ENCODE assay signal across 32 cellular contexts in genomic region chr12:65595016-65595560, GRCh38.
DNase-seq lines count a peak whose midpoint lies in the region; ATAC-seq, FAIRE-seq and TF ChIP-seq lines count a peak whose summit lies in the region.
"Had no signal": no experiment of that assay in that cellular context is flagged by ENCODE, and none has a peak within 500 bp of the region (broad histone marks: within the 10 kb centered on the region; RNA-seq: fewer than 3 reads in every experiment).

No MANE protein-coding gene starts in this region.

- peaks cover 11% of the 10 kb centered on the region for H3F3A ChIP-seq in smooth muscle cell (ENCODE audit: low read depth)

- H3K79me2 ChIP-seq in astrocyte (ENCODE audit: insufficient read depth, low read length) (no peaks in the 10 kb centered on the region), smooth muscle cell (ENCODE audit: low read depth) (no peaks in the 10 kb centered on the region)

- H3K27ac Mint-ChIP-seq in astrocyte (ENCODE audit: unreplicated experiment) = peak overlapping the region; percentile 98
- no peak overlapping the region for H3K27ac Mint-ChIP-seq in CD14-positive monocyte
- H3K27ac Mint-ChIP-seq: activated naive CD4-positive, alpha-beta T cell treated with anti-CD3 and anti-CD28 coated beads, Interleukin-2, amount 50 U/mL, for 72 hours; naive thymus-derived CD4-positive, alpha-beta T cell had no signal

- DNase-seq in astrocyte (ENCODE audit: low read depth) (no peak), iPS-NIHi7 (ENCODE audit: extremely low spot score) (peak; percentile 42), smooth muscle cell (lab: John Stamatoyannopoulos, UW; ENCODE audit: unreplicated experiment) (no peak), CD14-positive monocyte (ENCODE audit: low spot score) (no peak)
- DNase-seq: activated CD4-positive, alpha-beta T cell treated with anti-CD3 and anti-CD28 coated beads for 4 hours; activated effector memory CD4-positive, alpha-beta T cell treated with Interleukin-2 at 50 U/mL for 16 hours; amygdala; COR-L47; gastrocnemius medialis; GDM1; islet precursor cell; Kasumi-1; left ventricle myocardium superior; MV-4-11; naive thymus-derived CD4-positive, alpha-beta T cell; NCI-H1436 treated with DMSO at 0.1 percent for 48 hours; NCI-H2107; NCI-H748 treated with DMSO at 0.1 percent for 48 hours; occipital lobe; SIG-M5; sigmoid colon; stimulated activated CD4-positive, alpha-beta T cell treated with anti-CD3 and anti-CD28 coated beads, Interleukin-4, amount 100 ng/mL, for 1 hour; T-helper 9 cell; tibial artery had no signal

- no peaks in the 10 kb centered on the region for H3K36me3 Mint-ChIP-seq in astrocyte (ENCODE audit: low read depth, unreplicated experiment)
- no peaks in the 10 kb centered on the region for H3K36me3 Mint-ChIP-seq in CD14-positive monocyte
- H3K36me3 Mint-ChIP-seq: activated naive CD4-positive, alpha-beta T cell treated with anti-CD3 and anti-CD28 coated beads, Interleukin-2, amount 50 U/mL, for 72 hours; naive thymus-derived CD4-positive, alpha-beta T cell had no signal

- H3K36me3 ChIP-seq in HEK293 (ENCODE audit: control insufficient read depth in 2 of 2, insufficient read depth in 1 of 2, low read length in 2 of 2) (no peaks in the 10 kb centered on the region), astrocyte (ENCODE audit: insufficient read depth, low read length) (no peaks in the 10 kb centered on the region), smooth muscle cell (ENCODE audit: low read depth) (no peaks in the 10 kb centered on the region)
- H3K36me3 ChIP-seq: BLaER1 treated with 17β-estradiol and CSF1 and Interleukin-3, amounts not matched to agents 10 nM and 100 nM; gastrocnemius medialis; prostate gland; sigmoid colon; tibial artery had no signal

- POLR2A ChIA-PET in HEK293 (lab: Yijun Ruan, JAX) = no interaction called here

- no peak for FAIRE-seq in astrocyte (lab: Jason Lieb, UNC)
- FAIRE-seq: HepG2, RCC 7860 had no signal

- intact Hi-C loops in CD14-positive monocyte (cut with micrococcal nuclease) = no loop called here

- H3K4me3 ChIP-seq in HEK293 (ENCODE audit: low read depth, low read length) (no peak overlapping the region), astrocyte (ENCODE audit: insufficient read depth, low read depth, low read length) (no peak overlapping the region), smooth muscle cell (no peak overlapping the region)
- H3K4me3 ChIP-seq: BLaER1 treated with 17β-estradiol and CSF1 and Interleukin-3, amounts not matched to agents 10 nM and 100 nM; gastrocnemius medialis; prostate gland; sigmoid colon; tibial artery had no signal

- CTCF ChIA-PET in HEK293 (lab: Yijun Ruan, JAX) = interaction anchor here (0.8 to 2.4 kb wide), 3 partner anchors 7 to 39 kb away, joined by 3 to 8 read pairs (median 5); no protein-coding TSS in a partner anchor

- ATAC-seq in HG03378 (IDR thresholded peaks at IDR 0.05; ENCODE audit: unreplicated experiment) = no peak
- no peak for ATAC-seq in GM21723 (IDR thresholded peaks at IDR 0.05; ENCODE audit: unreplicated experiment)
- ATAC-seq: activated naive CD4-positive, alpha-beta T cell treated with anti-CD3 and anti-CD28 coated beads, Interleukin-2, amount 50 U/mL, for 72 hours; gastrocnemius medialis; HepG2; left ventricle myocardium superior; naive thymus-derived CD4-positive, alpha-beta T cell had no signal

- H3K4me3 Mint-ChIP-seq in astrocyte (ENCODE audit: unreplicated experiment) = no peak overlapping the region
- no peak overlapping the region for H3K4me3 Mint-ChIP-seq in CD14-positive monocyte
- H3K4me3 Mint-ChIP-seq: naive thymus-derived CD4-positive, alpha-beta T cell had no signal

- H3K4me2 ChIP-seq in astrocyte (ENCODE audit: low read length) = no peak overlapping the region
- H3K4me2 ChIP-seq in smooth muscle cell = peak overlapping the region; percentile 42
- H3K4me2 ChIP-seq: BLaER1 treated with 17β-estradiol and CSF1 and Interleukin-3, amounts not matched to agents 10 nM and 100 nM had no signal

- no peak for TF ChIP-seq CTCF in HEK293 (tag by site-specific recombination; IDR thresholded peaks at IDR 0.05)
- no peak for TF ChIP-seq CTCF in astrocyte (IDR thresholded peaks at IDR 0.05; ENCODE audit: insufficient read depth, low read depth, low read length)
- no peak for TF ChIP-seq CTCF in smooth muscle cell (IDR thresholded peaks at IDR 0.05; ENCODE audit: borderline replicate concordance, insufficient read depth, poor library complexity, severe bottlenecking)
- TF ChIP-seq CTCF in CD14-positive monocyte (IDR thresholded peaks at IDR 0.05) = no peak

- H3K9ac ChIP-seq in astrocyte (ENCODE audit: low read length) = no peak overlapping the region
- H3K9ac ChIP-seq in smooth muscle cell (ENCODE audit: low read depth) = peak overlapping the region; percentile 6
- H3K9ac ChIP-seq: BLaER1 treated with 17β-estradiol and CSF1 and Interleukin-3, amounts not matched to agents 10 nM and 100 nM had no signal

- peaks cover 33% of the 10 kb centered on the region for H3K4me1 ChIP-seq in HEK293 (ENCODE audit: control insufficient read depth, insufficient read depth, low read length)
- peaks cover 8% of the 10 kb centered on the region for H3K4me1 ChIP-seq in astrocyte (ENCODE audit: insufficient read depth, low read length)
- peaks cover 39% of the 10 kb centered on the region for H3K4me1 ChIP-seq in smooth muscle cell (ENCODE audit: low read depth)
- H3K4me1 ChIP-seq: gastrocnemius medialis, prostate gland, sigmoid colon had no signal

- H3K9me3 Mint-ChIP-seq in astrocyte (ENCODE audit: unreplicated experiment) = peaks cover 2% of the 10 kb centered on the region
- H3K9me3 Mint-ChIP-seq in CD14-positive monocyte = no peaks in the 10 kb centered on the region
- H3K9me3 Mint-ChIP-seq: activated naive CD4-positive, alpha-beta T cell treated with anti-CD3 and anti-CD28 coated beads, Interleukin-2, amount 50 U/mL, for 72 hours had no signal

- H4K20me1 ChIP-seq in astrocyte (ENCODE audit: insufficient read depth, low read length) (no peaks in the 10 kb centered on the region), smooth muscle cell (ENCODE audit: low read depth) (no peaks in the 10 kb centered on the region)
- H4K20me1 ChIP-seq: BLaER1 treated with 17β-estradiol and CSF1 and Interleukin-3, amounts not matched to agents 10 nM and 100 nM had no signal

- H3K9me3 ChIP-seq in HEK293 (ENCODE audit: control insufficient read depth, insufficient read depth, low read depth, low read length) = no peaks in the 10 kb centered on the region
- H3K9me3 ChIP-seq in astrocyte (ENCODE audit: insufficient read depth, low read depth, low read length) = no peaks in the 10 kb centered on the region
- H3K9me3 ChIP-seq in smooth muscle cell (replicated peaks; ENCODE audit: low read depth) = no peaks in the 10 kb centered on the region
- H3K9me3 ChIP-seq: BLaER1 treated with 17β-estradiol and CSF1 and Interleukin-3, amounts not matched to agents 10 nM and 100 nM; gastrocnemius medialis; prostate gland; sigmoid colon; tibial artery had no signal

- 58% methylated on average over 8 of the region's 8 CpGs for WGBS in smooth muscle cell (ENCODE audit: low lambda C conversion rate)

- H3K4me1 Mint-ChIP-seq in astrocyte (ENCODE audit: low read depth, unreplicated experiment) = peaks cover 28% of the 10 kb centered on the region
- no peaks in the 10 kb centered on the region for H3K4me1 Mint-ChIP-seq in CD14-positive monocyte

- H3K27ac ChIP-seq in HEK293 (ENCODE audit: extremely low read depth, low read depth, low read length) (no peak overlapping the region), astrocyte (ENCODE audit: low read depth, low read length) (no peak overlapping the region), smooth muscle cell (ENCODE audit: low read depth) (peak overlapping the region; percentile 86)
- H3K27ac ChIP-seq: BLaER1 treated with 17β-estradiol and CSF1 and Interleukin-3, amounts not matched to agents 10 nM and 100 nM; gastrocnemius medialis; prostate gland; sigmoid colon; tibial artery had no signal

- H3K27me3 Mint-ChIP-seq in astrocyte (ENCODE audit: low read depth, unreplicated experiment) (no peaks in the 10 kb centered on the region), CD14-positive monocyte (ENCODE audit: low read depth in 3 of 3) (peaks cover 3 to 9% (median 5%) of the 10 kb centered on the region in 3 donors)

- no peaks in the 10 kb centered on the region for H3K27me3 ChIP-seq in astrocyte (ENCODE audit: insufficient read depth, low read length)
- H3K27me3 ChIP-seq in smooth muscle cell (ENCODE audit: low read depth) = no peaks in the 10 kb centered on the region
- H3K27me3 ChIP-seq: BLaER1 treated with 17β-estradiol and CSF1 and Interleukin-3, amounts not matched to agents 10 nM and 100 nM had no signal

- H2AFZ ChIP-seq in astrocyte (ENCODE audit: low read depth, low read length) = no peak overlapping the region
- H2AFZ ChIP-seq in smooth muscle cell (ENCODE audit: low read depth) = no peak overlapping the region

TF ChIP-seq in HEK293, 187 proteins besides CTCF, POLR2A, EP300 and RAD21 (continues in another document):
- no peak for TF ChIP-seq ZNF560 (tag by site-specific recombination; IDR thresholded peaks at IDR 0.05; ENCODE audit: borderline replicate concordance)
- TF ChIP-seq ZNF530 (tag by site-specific recombination; IDR thresholded peaks at IDR 0.05; ENCODE audit: low read depth) = no peak
- no peak for TF ChIP-seq ZNF792 (tag by site-specific recombination; IDR thresholded peaks at IDR 0.05)
- TF ChIP-seq KLF17 (tag by site-specific recombination; IDR thresholded peaks at IDR 0.05) = no peak
- no peak for TF ChIP-seq ZFP41 (tag by site-specific recombination; IDR thresholded peaks at IDR 0.05; ENCODE audit: borderline replicate concordance)
- TF ChIP-seq BCL11B (tag by site-specific recombination; IDR thresholded peaks at IDR 0.05; ENCODE audit: low read depth) = no peak
- no peak for TF ChIP-seq ZBTB1 (tag by site-specific recombination; IDR thresholded peaks at IDR 0.05)
- TF ChIP-seq ZNF623 (tag by site-specific recombination; IDR thresholded peaks at IDR 0.05) = no peak
- TF ChIP-seq ZNF146 (tag by site-specific recombination; IDR thresholded peaks at IDR 0.05) = no peak
